8 cellular contexts compared by ENCODE assay signal in genomic region chr4:143185253-143186107, GRCh38. TPM values are rescaled to one million over a fixed set of nuclear protein-coding genes. Genes with fewer than 3 reads are reported as not detected.
DNase-seq lines count a peak whose midpoint lies in the region; ATAC-seq and TF ChIP-seq lines count a peak whose summit lies in the region.

No MANE protein-coding gene starts in this region.

- peaks cover 4% of the 10 kb centered on the region; the same call in 1 of the 2 replicates for H3K4me1 ChIP-seq in SJSA1 (replicated peaks)
- H3K4me1 ChIP-seq in ectodermal cell (ENCODE audit: control insufficient read depth, insufficient read depth, low read length), result peaks cover 5% of the 10 kb centered on the region
- H3K4me1 ChIP-seq in mesenchymal stem cell (ENCODE audit: control insufficient read depth, insufficient read depth, low read depth, low read length), result no peaks in the 10 kb centered on the region
- peaks cover 11 to 53% (median 33%) of the 10 kb centered on the region in 4 donors for H3K4me1 ChIP-seq in transverse colon

- peak overlapping the region; percentile 6 to 94 for H2BK12ac ChIP-seq in mesenchymal stem cell (ENCODE audit: low read length in 2 of 2)

- H3K27ac ChIP-seq in SJSA1, result peak overlapping the region; percentile 64
- H3K27ac ChIP-seq in ectodermal cell (ENCODE audit: insufficient read depth, low read depth, low read length, poor library complexity, severe bottlenecking), result peak overlapping the region; percentile 71
- peak overlapping the region; percentile 61 for H3K27ac ChIP-seq in mesenchymal stem cell (ENCODE audit: low read length, poor library complexity, severe bottlenecking)
- H3K27ac ChIP-seq in transverse colon, result peak overlapping the region; percentile 96 to 98 (median 96)

- H3K18ac ChIP-seq in mesenchymal stem cell (ENCODE audit: low read depth in 1 of 2, low read length in 2 of 2), result peak overlapping the region; percentile 81 to 89

- peak overlapping the region; percentile 90 for H2BK15ac ChIP-seq in mesenchymal stem cell (ENCODE audit: low read depth, poor library complexity, severe bottlenecking)

- H2AFZ ChIP-seq in mesenchymal stem cell (ENCODE audit: low read depth, low read length), result peak overlapping the region; percentile 79

- 1 to 2% methylated on average over 50 of the region's 50 CpGs for WGBS in ectodermal cell, 2 experiments
- 1% methylated on average over 50 of the region's 50 CpGs for WGBS in mesenchymal stem cell
- WGBS in transverse colon (ENCODE audit: low coverage in 1 of 2), 2 donors, result 0% methylated on average over 40 of the region's 50 CpGs; no CpG with 5 or more reads in 1 of the 2 donors

- DNase-seq in AG09309 (ENCODE audit: low read depth) (no peak), SJSA1 (ENCODE audit: low read depth in 1 of 2, low spot score in 2 of 2) (peak; percentile 21 to 39), mesenchymal stem cell (peak; percentile 35), transverse colon (peak; percentile 16), T1000 (lab: John Stamatoyannopoulos, UW) (no peak)

- H3K14ac ChIP-seq in mesenchymal stem cell (ENCODE audit: low read length in 2 of 2), result peak overlapping the region in 1 of 2 experiments; percentile 84

- H3K79me1 ChIP-seq in mesenchymal stem cell (replicated peaks; ENCODE audit: low read length, poor library complexity, severe bottlenecking), result no peaks in the 10 kb centered on the region

- TF ChIP-seq POLR2A in transverse colon (IDR thresholded peaks at IDR 0.05), result no peak

- peak overlapping the region; percentile 95 for H3K9ac ChIP-seq in mesenchymal stem cell (ENCODE audit: low read length)

- H3K9me3 ChIP-seq in SJSA1 (replicated peaks) (no peaks in the 10 kb centered on the region), ectodermal cell (ENCODE audit: control insufficient read depth, low read length) (no peaks in the 10 kb centered on the region), mesenchymal stem cell (ENCODE audit: control insufficient read depth, low read length) (no peaks in the 10 kb centered on the region), transverse colon (no peaks in the 10 kb centered on the region)

- H3K23ac ChIP-seq in mesenchymal stem cell (ENCODE audit: low read length in 2 of 2), result peak overlapping the region; percentile 34 to 36

- in situ Hi-C loops in transverse colon (cut with MboI; ENCODE audit: low pct_ligation_motif_present in 1 of 4, low pct_unique_long_range_greater_than_20kb in 1 of 4, low sequenced_read_pairs in 3 of 4), result loop anchor here in 1 of 4 donors (25.0 kb wide), 1 partner anchor 198 kb away; no protein-coding TSS in a partner anchor

- intact Hi-C loops in transverse colon (cut with DNase I; ENCODE audit: low total_unique reads), result no loop called here

- no peaks in the 10 kb centered on the region for H3K27me3 ChIP-seq in SJSA1 (replicated peaks)
- H3K27me3 ChIP-seq in ectodermal cell (ENCODE audit: control insufficient read depth, insufficient read depth, low read length, poor library complexity, severe bottlenecking), result no peaks in the 10 kb centered on the region
- no peaks in the 10 kb centered on the region for H3K27me3 ChIP-seq in mesenchymal stem cell (ENCODE audit: control insufficient read depth in 1 of 2, insufficient read depth in 1 of 2, low read length in 2 of 2)
- H3K27me3 ChIP-seq in transverse colon, result no peaks in the 10 kb centered on the region

- peak overlapping the region; percentile 93 for H3K4me2 ChIP-seq in mesenchymal stem cell (ENCODE audit: low read length, poor library complexity, severe bottlenecking)

- peak overlapping the region; percentile 20 for H2BK5ac ChIP-seq in mesenchymal stem cell (ENCODE audit: low read depth, low read length, poor library complexity, severe bottlenecking)

- H2BK120ac ChIP-seq in mesenchymal stem cell (ENCODE audit: low read depth, low read length), result peak overlapping the region; percentile 61

- peak overlapping the region; percentile 52 to 93 for H3K4ac ChIP-seq in mesenchymal stem cell (ENCODE audit: low read depth in 1 of 2, low read length in 2 of 2)

- TF ChIP-seq EP300 in transverse colon (IDR thresholded peaks at IDR 0.05; ENCODE audit: low read depth), result no peak

- H2AK5ac ChIP-seq in mesenchymal stem cell (ENCODE audit: low read length, severe bottlenecking), result no peak overlapping the region

- ATAC-seq in GM18520 (IDR thresholded peaks at IDR 0.05; ENCODE audit: unreplicated experiment) (peak; percentile 11), HG03025 (IDR thresholded peaks at IDR 0.05; ENCODE audit: low FRiP score, unreplicated experiment) (peak; percentile 33)

- H3K36me3 ChIP-seq in SJSA1 (peaks cover 43% of the 10 kb centered on the region), ectodermal cell (ENCODE audit: control insufficient read depth, insufficient read depth, low read length) (peaks cover 3% of the 10 kb centered on the region), mesenchymal stem cell (ENCODE audit: control insufficient read depth in 1 of 2, insufficient read depth in 2 of 2, low read depth in 1 of 2, low read length in 2 of 2) (peaks cover 0 to 22% of the 10 kb centered on the region in 2 experiments), transverse colon (no peaks in the 10 kb centered on the region)

- TF ChIP-seq CTCF in AG09309 (IDR thresholded peaks at IDR 0.05; ENCODE audit: control insufficient read depth, insufficient read depth, low read depth, low read length, missing control alignments), result no peak
- no peak for TF ChIP-seq CTCF in transverse colon (IDR thresholded peaks at IDR 0.05)

- peak overlapping the region; percentile 96 for H4K8ac ChIP-seq in mesenchymal stem cell (ENCODE audit: low read length)

- H3K4me3 ChIP-seq in AG09309 (ENCODE audit: control insufficient read depth, low read depth, low read length), result peak overlapping the region; percentile 69
- peak overlapping the region; percentile 87 for H3K4me3 ChIP-seq in SJSA1
- peak overlapping the region; percentile 98 for H3K4me3 ChIP-seq in ectodermal cell (ENCODE audit: insufficient read depth, low read depth, low read length)
- H3K4me3 ChIP-seq in mesenchymal stem cell (ENCODE audit: insufficient read depth in 1 of 2, low read depth in 1 of 2, low read length in 2 of 2), result peak overlapping the region; percentile 88 to 90
- H3K4me3 ChIP-seq in transverse colon, result peak overlapping the region; percentile 72 to 91 (median 82)

- peak overlapping the region; percentile 83 for H4K91ac ChIP-seq in mesenchymal stem cell (ENCODE audit: low read length)

RNA-seq across cellular contexts. Expression of gene USP38, which starts 0.8 kb away (rescaled TPM):
- total RNA-seq in SJSA1 (2014; rRNA removed; shearing (Covaris generic)), result 18.7 and 20.1 TPM in 2 replicates
- polyA plus RNA-seq in ectodermal cell (2013, experiment 1 of 4), result 9.0 TPM
- 8.5 TPM for polyA plus RNA-seq in ectodermal cell (2013, experiment 2 of 4)
- polyA plus RNA-seq in ectodermal cell (2013, experiment 3 of 4), result 8.2 TPM
- 9.0 TPM for polyA plus RNA-seq in ectodermal cell (2013, experiment 4 of 4)
- polyA plus RNA-seq in mesenchymal stem cell (2013, experiment 1 of 2), result 9.8 TPM
- polyA plus RNA-seq in mesenchymal stem cell (2013, experiment 2 of 2), result 9.8 TPM
- 10 to 100 TPM; 25.9 to 47.8 (median 41.4) TPM for total RNA-seq in transverse colon

Comparison
In these comparisons a context has a peak if more than half of its experiments do, and no peak if none do; other contexts are left out.
1. DNase-seq: peak in SJSA1 (2 of 2), mesenchymal stem cell (single experiment) and transverse colon (single experiment); none in AG09309 (single experiment) and T1000 (single experiment).
2. Peak in every context shown above with its lines, with median percentiles within 50 percentile points of each other: H3K4me3 ChIP-seq and H3K27ac ChIP-seq.